In the genomic region with DNA sequence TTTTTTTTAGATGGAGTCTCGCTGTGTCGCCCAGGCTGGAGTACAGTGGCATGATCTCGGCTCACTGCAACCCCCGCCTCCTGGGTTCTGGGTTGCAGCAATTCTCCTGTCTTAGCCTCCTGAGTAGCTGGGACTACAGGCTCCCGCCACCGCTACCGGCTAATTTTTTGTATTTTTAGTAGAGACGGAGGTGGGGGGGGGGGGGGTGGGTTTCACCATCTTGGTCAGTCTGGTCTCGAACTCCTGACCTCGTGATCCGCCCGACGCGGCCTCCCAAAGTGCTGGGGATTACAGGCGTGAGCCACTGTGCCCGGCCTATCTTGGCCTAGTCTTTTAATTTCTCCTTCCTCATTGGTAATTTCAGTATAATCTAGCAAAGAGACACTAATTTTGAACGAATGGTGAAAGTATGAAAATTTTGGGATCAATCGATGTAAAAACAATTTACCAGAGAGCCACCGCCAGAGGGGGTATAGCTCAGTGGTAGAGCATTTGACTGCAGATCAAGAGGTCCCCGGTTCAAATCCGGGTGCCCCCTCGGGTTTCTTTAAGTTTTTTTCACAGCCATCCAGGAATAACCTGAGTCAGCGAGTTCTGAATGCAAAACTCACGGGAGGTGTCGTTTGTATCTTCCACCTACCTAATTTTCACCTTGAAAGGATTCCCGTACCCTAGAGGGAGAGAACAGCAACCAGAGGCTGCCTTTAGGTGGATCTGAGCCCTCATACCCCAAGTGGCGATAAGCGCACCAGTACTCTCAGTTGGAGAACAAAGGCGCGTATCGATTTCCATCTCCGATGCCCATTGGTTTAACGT, we compare ENCODE assay signal across 1 cellular context.
TF ChIP-seq lines count a peak whose summit lies in the region.

No MANE protein-coding gene starts in this region.

TF ChIP-seq in K562, 482 proteins besides CTCF, POLR2A, EP300 and RAD21 (continued from another document and continues in another):
- TF ChIP-seq ARHGAP35 (IDR thresholded peaks at IDR 0.05; ENCODE audit: partially characterized antibody) (no peak), ZNF57 (CRISPR knock-in tag; IDR thresholded peaks at IDR 0.05) (no peak), SMAD4 (CRISPR knock-in tag; conservative IDR thresholded peaks at IDR 0.05) (peak; percentile 27; the same call in 1 of the 2 replicates), RFX5 (IDR thresholded peaks at IDR 0.05; ENCODE audit: low read depth, low read length) (peak; percentile 63; the same call in 1 of the 2 replicates), ZNF431 (CRISPR knock-in tag; IDR thresholded peaks at IDR 0.05) (no peak), RCOR1 (IDR thresholded peaks at IDR 0.05; ENCODE audit: borderline replicate concordance in 1 of 2, low read depth in 2 of 2, low read length in 2 of 2) (no peak), ZNF778 (CRISPR knock-in tag; IDR thresholded peaks at IDR 0.05) (no peak), SLC30A9 (CRISPR knock-in tag; IDR thresholded peaks at IDR 0.05) (no peak), MAFG (tag; conservative IDR thresholded peaks at IDR 0.05) (peak; percentile 98), CBX8 (IDR thresholded peaks at IDR 0.05; ENCODE audit: borderline replicate concordance, extremely low read depth, low read depth, low read length, poor library complexity, severe bottlenecking) (no peak), NR4A1 (CRISPR knock-in tag; IDR thresholded peaks at IDR 0.05) (no peak), NR4A1 (tag; IDR thresholded peaks at IDR 0.05) (no peak), NBN (IDR thresholded peaks at IDR 0.05; ENCODE audit: low read depth) (peak; percentile 80; the same call in 1 of the 2 replicates), ZNF316 (IDR thresholded peaks at IDR 0.05) (peak; percentile 99), CC2D1A (IDR thresholded peaks at IDR 0.05) (no peak; the same call in 1 of the 2 replicates), SMARCA4 (IDR thresholded peaks at IDR 0.05) (no peak), HNRNPL (IDR thresholded peaks at IDR 0.05; ENCODE audit: low read depth, low read length) (no peak), THRAP3 (IDR thresholded peaks at IDR 0.05; ENCODE audit: borderline replicate concordance) (no peak), NR3C1 (CRISPR knock-in tag; IDR thresholded peaks at IDR 0.05) (no peak), FOSL1 (tag; conservative IDR thresholded peaks at IDR 0.05) (no peak), PCBP1 (IDR thresholded peaks at IDR 0.05; ENCODE audit: low read depth, low read length, poor library complexity, severe bottlenecking) (no peak), MCM2 (IDR thresholded peaks at IDR 0.05; ENCODE audit: low read depth) (no peak)
- TF ChIP-seq, protein P1, sequence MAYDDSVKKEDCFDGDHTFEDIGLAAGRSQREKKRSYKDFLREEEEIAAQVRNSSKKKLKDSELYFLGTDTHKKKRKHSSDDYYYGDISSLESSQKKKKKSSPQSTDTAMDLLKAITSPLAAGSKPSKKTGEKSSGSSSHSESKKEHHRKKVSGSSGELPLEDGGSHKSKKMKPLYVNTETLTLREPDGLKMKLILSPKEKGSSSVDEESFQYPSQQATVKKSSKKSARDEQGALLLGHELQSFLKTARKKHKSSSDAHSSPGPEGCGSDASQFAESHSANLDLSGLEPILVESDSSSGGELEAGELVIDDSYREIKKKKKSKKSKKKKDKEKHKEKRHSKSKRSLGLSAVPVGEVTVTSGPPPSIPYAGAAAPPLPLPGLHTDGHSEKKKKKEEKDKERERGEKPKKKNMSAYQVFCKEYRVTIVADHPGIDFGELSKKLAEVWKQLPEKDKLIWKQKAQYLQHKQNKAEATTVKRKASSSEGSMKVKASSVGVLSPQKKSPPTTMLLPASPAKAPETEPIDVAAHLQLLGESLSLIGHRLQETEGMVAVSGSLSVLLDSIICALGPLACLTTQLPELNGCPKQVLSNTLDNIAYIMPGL (CRISPR knock-in tag; IDR thresholded peaks at IDR 0.05), result no peak; the same call in 1 of the 2 replicates
- TF ChIP-seq, protein P2, sequence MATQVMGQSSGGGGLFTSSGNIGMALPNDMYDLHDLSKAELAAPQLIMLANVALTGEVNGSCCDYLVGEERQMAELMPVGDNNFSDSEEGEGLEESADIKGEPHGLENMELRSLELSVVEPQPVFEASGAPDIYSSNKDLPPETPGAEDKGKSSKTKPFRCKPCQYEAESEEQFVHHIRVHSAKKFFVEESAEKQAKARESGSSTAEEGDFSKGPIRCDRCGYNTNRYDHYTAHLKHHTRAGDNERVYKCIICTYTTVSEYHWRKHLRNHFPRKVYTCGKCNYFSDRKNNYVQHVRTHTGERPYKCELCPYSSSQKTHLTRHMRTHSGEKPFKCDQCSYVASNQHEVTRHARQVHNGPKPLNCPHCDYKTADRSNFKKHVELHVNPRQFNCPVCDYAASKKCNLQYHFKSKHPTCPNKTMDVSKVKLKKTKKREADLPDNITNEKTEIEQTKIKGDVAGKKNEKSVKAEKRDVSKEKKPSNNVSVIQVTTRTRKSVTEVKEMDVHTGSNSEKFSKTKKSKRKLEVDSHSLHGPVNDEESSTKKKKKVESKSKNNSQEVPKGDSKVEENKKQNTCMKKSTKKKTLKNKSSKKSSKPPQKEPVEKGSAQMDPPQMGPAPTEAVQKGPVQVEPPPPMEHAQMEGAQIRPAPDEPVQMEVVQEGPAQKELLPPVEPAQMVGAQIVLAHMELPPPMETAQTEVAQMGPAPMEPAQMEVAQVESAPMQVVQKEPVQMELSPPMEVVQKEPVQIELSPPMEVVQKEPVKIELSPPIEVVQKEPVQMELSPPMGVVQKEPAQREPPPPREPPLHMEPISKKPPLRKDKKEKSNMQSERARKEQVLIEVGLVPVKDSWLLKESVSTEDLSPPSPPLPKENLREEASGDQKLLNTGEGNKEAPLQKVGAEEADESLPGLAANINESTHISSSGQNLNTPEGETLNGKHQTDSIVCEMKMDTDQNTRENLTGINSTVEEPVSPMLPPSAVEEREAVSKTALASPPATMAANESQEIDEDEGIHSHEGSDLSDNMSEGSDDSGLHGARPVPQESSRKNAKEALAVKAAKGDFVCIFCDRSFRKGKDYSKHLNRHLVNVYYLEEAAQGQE (CRISPR knock-in tag; IDR thresholded peaks at IDR 0.05; ENCODE audit: low read depth), result no peak
- TF ChIP-seq, protein P3, sequence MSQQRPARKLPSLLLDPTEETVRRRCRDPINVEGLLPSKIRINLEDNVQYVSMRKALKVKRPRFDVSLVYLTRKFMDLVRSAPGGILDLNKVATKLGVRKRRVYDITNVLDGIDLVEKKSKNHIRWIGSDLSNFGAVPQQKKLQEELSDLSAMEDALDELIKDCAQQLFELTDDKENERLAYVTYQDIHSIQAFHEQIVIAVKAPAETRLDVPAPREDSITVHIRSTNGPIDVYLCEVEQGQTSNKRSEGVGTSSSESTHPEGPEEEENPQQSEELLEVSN (IDR thresholded peaks at IDR 0.05; ENCODE audit: borderline replicate concordance in 1 of 2, extremely low read depth in 1 of 2, insufficient read depth in 1 of 2, insufficient read length in 1 of 2, low read depth in 1 of 2, low read length in 1 of 2, poor library complexity in 1 of 2, severe bottlenecking in 1 of 2), result no peak
- TF ChIP-seq, protein P4, sequence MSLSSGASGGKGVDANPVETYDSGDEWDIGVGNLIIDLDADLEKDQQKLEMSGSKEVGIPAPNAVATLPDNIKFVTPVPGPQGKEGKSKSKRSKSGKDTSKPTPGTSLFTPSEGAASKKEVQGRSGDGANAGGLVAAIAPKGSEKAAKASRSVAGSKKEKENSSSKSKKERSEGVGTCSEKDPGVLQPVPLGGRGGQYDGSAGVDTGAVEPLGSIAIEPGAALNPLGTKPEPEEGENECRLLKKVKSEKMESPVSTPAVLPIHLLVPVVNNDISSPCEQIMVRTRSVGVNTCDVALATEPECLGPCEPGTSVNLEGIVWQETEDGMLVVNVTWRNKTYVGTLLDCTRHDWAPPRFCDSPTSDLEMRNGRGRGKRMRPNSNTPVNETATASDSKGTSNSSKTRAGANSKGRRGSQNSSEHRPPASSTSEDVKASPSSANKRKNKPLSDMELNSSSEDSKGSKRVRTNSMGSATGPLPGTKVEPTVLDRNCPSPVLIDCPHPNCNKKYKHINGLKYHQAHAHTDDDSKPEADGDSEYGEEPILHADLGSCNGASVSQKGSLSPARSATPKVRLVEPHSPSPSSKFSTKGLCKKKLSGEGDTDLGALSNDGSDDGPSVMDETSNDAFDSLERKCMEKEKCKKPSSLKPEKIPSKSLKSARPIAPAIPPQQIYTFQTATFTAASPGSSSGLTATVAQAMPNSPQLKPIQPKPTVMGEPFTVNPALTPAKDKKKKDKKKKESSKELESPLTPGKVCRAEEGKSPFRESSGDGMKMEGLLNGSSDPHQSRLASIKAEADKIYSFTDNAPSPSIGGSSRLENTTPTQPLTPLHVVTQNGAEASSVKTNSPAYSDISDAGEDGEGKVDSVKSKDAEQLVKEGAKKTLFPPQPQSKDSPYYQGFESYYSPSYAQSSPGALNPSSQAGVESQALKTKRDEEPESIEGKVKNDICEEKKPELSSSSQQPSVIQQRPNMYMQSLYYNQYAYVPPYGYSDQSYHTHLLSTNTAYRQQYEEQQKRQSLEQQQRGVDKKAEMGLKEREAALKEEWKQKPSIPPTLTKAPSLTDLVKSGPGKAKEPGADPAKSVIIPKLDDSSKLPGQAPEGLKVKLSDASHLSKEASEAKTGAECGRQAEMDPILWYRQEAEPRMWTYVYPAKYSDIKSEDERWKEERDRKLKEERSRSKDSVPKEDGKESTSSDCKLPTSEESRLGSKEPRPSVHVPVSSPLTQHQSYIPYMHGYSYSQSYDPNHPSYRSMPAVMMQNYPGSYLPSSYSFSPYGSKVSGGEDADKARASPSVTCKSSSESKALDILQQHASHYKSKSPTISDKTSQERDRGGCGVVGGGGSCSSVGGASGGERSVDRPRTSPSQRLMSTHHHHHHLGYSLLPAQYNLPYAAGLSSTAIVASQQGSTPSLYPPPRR (CRISPR knock-in tag; IDR thresholded peaks at IDR 0.05; ENCODE audit: borderline replicate concordance), result no peak
- TF ChIP-seq, protein P5, sequence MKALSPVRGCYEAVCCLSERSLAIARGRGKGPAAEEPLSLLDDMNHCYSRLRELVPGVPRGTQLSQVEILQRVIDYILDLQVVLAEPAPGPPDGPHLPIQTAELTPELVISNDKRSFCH (CRISPR knock-in tag; IDR thresholded peaks at IDR 0.05), result no peak
- TF ChIP-seq, protein P5 (tag; IDR thresholded peaks at IDR 0.05), result no peak
- TF ChIP-seq, protein P6, sequence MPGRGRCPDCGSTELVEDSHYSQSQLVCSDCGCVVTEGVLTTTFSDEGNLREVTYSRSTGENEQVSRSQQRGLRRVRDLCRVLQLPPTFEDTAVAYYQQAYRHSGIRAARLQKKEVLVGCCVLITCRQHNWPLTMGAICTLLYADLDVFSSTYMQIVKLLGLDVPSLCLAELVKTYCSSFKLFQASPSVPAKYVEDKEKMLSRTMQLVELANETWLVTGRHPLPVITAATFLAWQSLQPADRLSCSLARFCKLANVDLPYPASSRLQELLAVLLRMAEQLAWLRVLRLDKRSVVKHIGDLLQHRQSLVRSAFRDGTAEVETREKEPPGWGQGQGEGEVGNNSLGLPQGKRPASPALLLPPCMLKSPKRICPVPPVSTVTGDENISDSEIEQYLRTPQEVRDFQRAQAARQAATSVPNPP (IDR thresholded peaks at IDR 0.05; ENCODE audit: borderline replicate concordance, insufficient read depth, insufficient read length), result no peak
- TF ChIP-seq, protein P7, sequence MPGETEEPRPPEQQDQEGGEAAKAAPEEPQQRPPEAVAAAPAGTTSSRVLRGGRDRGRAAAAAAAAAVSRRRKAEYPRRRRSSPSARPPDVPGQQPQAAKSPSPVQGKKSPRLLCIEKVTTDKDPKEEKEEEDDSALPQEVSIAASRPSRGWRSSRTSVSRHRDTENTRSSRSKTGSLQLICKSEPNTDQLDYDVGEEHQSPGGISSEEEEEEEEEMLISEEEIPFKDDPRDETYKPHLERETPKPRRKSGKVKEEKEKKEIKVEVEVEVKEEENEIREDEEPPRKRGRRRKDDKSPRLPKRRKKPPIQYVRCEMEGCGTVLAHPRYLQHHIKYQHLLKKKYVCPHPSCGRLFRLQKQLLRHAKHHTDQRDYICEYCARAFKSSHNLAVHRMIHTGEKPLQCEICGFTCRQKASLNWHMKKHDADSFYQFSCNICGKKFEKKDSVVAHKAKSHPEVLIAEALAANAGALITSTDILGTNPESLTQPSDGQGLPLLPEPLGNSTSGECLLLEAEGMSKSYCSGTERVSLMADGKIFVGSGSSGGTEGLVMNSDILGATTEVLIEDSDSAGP (CRISPR knock-in tag; IDR thresholded peaks at IDR 0.05), result no peak
- TF ChIP-seq, protein P8, sequence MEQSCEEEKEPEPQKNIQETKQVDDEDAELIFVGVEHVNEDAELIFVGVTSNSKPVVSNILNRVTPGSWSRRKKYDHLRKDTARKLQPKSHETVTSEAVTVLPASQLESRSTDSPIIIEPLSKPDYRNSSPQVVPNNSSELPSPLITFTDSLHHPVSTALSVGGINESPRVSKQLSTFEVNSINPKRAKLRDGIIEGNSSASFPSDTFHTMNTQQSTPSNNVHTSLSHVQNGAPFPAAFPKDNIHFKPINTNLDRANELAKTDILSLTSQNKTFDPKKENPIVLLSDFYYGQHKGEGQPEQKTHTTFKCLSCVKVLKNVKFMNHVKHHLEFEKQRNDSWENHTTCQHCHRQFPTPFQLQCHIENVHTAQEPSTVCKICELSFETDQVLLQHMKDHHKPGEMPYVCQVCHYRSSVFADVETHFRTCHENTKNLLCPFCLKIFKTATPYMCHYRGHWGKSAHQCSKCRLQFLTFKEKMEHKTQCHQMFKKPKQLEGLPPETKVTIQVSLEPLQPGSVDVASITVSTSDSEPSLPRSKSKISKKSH (CRISPR knock-in tag; IDR thresholded peaks at IDR 0.05), result no peak
- TF ChIP-seq, protein P9, sequence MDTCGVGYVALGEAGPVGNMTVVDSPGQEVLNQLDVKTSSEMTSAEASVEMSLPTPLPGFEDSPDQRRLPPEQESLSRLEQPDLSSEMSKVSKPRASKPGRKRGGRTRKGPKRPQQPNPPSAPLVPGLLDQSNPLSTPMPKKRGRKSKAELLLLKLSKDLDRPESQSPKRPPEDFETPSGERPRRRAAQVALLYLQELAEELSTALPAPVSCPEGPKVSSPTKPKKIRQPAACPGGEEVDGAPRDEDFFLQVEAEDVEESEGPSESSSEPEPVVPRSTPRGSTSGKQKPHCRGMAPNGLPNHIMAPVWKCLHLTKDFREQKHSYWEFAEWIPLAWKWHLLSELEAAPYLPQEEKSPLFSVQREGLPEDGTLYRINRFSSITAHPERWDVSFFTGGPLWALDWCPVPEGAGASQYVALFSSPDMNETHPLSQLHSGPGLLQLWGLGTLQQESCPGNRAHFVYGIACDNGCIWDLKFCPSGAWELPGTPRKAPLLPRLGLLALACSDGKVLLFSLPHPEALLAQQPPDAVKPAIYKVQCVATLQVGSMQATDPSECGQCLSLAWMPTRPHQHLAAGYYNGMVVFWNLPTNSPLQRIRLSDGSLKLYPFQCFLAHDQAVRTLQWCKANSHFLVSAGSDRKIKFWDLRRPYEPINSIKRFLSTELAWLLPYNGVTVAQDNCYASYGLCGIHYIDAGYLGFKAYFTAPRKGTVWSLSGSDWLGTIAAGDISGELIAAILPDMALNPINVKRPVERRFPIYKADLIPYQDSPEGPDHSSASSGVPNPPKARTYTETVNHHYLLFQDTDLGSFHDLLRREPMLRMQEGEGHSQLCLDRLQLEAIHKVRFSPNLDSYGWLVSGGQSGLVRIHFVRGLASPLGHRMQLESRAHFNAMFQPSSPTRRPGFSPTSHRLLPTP (IDR thresholded peaks at IDR 0.05; ENCODE audit: borderline replicate concordance, extremely low read depth, insufficient read length), result peak; percentile 80
- TF ChIP-seq, protein P10, sequence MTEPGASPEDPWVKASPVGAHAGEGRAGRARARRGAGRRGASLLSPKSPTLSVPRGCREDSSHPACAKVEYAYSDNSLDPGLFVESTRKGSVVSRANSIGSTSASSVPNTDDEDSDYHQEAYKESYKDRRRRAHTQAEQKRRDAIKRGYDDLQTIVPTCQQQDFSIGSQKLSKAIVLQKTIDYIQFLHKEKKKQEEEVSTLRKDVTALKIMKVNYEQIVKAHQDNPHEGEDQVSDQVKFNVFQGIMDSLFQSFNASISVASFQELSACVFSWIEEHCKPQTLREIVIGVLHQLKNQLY (CRISPR knock-in tag; conservative IDR thresholded peaks at IDR 0.05), result no peak
